In the genomic region with DNA sequence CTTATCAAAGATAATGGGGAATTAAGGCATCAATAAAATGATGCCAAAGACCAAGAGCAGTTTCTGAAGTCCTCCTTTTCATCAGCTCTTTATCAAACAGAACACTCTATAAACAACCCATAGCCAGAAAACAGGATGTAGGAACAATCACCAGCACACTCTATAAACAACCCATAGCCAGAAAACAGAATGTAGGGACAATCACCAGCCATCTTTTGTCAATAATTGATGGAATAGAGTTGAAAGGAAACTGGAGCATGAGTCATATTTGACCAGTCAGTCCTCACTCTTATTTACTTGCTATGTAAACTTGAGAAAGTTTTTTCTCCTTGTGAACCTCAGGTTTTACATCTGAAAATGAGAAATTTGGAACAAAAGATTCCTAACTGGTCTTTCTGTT, we compare ENCODE assay signal across 1 cellular context.
TF ChIP-seq lines count a peak whose summit lies in the region.

No MANE protein-coding gene starts in this region.

TF ChIP-seq in GM12878, 131 proteins besides CTCF, POLR2A, EP300 and RAD21:
- TF ChIP-seq SRF (IDR thresholded peaks at IDR 0.05; ENCODE audit: low read depth in 2 of 2, low read length in 2 of 2) (no peak), JUND (IDR thresholded peaks at IDR 0.05; ENCODE audit: low read depth, low read length) (no peak), NR2C2 (IDR thresholded peaks at IDR 0.05; ENCODE audit: borderline replicate concordance, control insufficient read depth, insufficient read length, low read depth) (no peak), MYB (IDR thresholded peaks at IDR 0.05; ENCODE audit: borderline replicate concordance, low read depth, low read length) (no peak), CEBPB (IDR thresholded peaks at IDR 0.05; ENCODE audit: borderline replicate concordance in 1 of 2, low read depth in 2 of 2, low read length in 2 of 2) (no peak)
